8 cellular contexts compared by ENCODE assay signal in the genomic region with DNA sequence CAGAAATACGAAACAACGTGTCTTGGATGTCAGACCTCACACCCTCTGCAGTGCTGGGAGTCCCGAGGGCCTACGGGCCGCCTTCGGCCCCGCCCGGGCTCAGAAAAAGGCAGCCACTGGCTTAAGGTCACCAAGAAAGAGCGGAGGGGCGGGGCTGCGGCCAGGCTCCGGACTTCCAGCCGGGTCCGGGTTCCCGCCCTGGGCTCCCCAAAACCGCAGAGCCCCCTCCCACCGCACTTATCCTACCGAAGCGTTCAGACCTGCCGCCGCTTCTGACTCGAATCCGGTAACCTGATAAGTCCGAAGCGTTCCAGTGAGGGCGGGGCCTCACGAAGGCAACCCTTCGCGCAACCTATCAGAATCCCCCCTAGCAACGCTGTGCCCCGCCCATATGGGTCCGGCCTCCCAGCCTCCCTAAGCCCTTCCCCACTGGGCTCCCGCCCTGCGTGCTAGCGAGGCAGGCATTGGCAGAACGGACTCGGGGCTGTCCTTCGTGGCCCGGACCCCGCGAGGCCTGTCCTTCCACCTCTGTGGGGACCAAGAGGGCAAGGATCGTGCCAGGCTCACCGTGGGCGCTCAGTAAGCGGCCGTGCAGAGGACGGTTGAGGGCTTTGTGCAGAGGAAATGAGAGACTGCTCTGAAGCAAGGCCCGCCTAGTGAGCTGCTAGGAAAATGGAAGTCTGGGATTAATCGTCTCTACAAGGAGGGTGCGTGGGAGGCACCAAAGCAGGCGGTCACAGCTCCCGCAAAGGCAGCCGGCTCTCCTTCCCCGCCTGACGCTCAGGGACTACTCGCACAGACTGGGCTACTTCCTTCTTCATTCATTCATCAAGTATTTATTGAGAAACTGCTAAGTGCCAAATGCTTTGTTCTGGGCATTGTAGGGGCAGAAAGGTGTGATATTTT. TPM values are rescaled to one million over a fixed set of nuclear protein-coding genes. Genes with fewer than 3 reads are reported as not detected.
DNase-seq lines count a peak whose midpoint lies in the region; ATAC-seq and TF ChIP-seq lines count a peak whose summit lies in the region.

A gene (minus strand): TSS at position 296 of the 906 bp plus-strand sequence. CDS start 515 bp downstream, outside the sequence.

- H3K4me3 ChIP-seq in BE2C (ENCODE audit: low read depth, low read length) (peak within 1 kb of the TSS; percentile 78), choroid plexus epithelial cell (ENCODE audit: low read depth, low read length) (peak within 1 kb of the TSS; percentile 71), kidney epithelial cell (ENCODE audit: low read depth, low read length) (peak within 1 kb of the TSS; percentile 43)

- peaks cover 3% of the 10 kb centered on the region; the same call in 1 of the 2 replicates for H3K4me1 ChIP-seq in BE2C

- H3K27ac Mint-ChIP-seq in activated CD4-positive, alpha-beta T cell treated with anti-CD3 and anti-CD28 coated beads for 36 hours = peak within 1 kb of the TSS; percentile 89

- H3K9me3 Mint-ChIP-seq in activated CD4-positive, alpha-beta T cell treated with anti-CD3 and anti-CD28 coated beads for 36 hours (ENCODE audit: low read depth) = no peaks in the 10 kb centered on the region

- H3K27me3 Mint-ChIP-seq in activated CD4-positive, alpha-beta T cell treated with anti-CD3 and anti-CD28 coated beads for 36 hours = no peaks in the 10 kb centered on the region

- TF ChIP-seq CTCF in BE2C (IDR thresholded peaks at IDR 0.05; ENCODE audit: low read depth, low read length) (no peak), choroid plexus epithelial cell (conservative IDR thresholded peaks at IDR 0.05; ENCODE audit: low read depth, low read length) (no peak), kidney epithelial cell (IDR thresholded peaks at IDR 0.05; ENCODE audit: insufficient read depth, low read length, poor library complexity, severe bottlenecking) (no peak)

- H3K4me1 Mint-ChIP-seq in activated CD4-positive, alpha-beta T cell treated with anti-CD3 and anti-CD28 coated beads for 36 hours = peaks cover 28% of the 10 kb centered on the region

- peak; percentile 98 for DNase-seq in BE2C
- DNase-seq in GM19240 (ENCODE audit: insufficient read length, low spot score) = peak; percentile 99
- DNase-seq in NCI-H524 treated with DMSO at 0.1 percent for 48 hours (lab: John Stamatoyannopoulos, UW) = peak; percentile 71
- peak; percentile 97 for DNase-seq in activated CD4-positive, alpha-beta T cell treated with anti-CD3 and anti-CD28 coated beads for 36 hours
- DNase-seq in choroid plexus epithelial cell (ENCODE audit: low read depth) = peak; percentile 97
- DNase-seq in kidney epithelial cell (ENCODE audit: low read depth) = peak; percentile 91
- DNase-seq in stimulated activated CD4-positive, alpha-beta T cell treated with anti-CD3 and anti-CD28 coated beads, Interleukin-15, amount 100 ng/mL, for 24 hours = peak; percentile 97

- ATAC-seq in HG03457 (IDR thresholded peaks at IDR 0.05; ENCODE audit: unreplicated experiment) = peak; percentile 74
- peak; percentile 99 for ATAC-seq in activated CD4-positive, alpha-beta T cell treated with anti-CD3 and anti-CD28 coated beads for 36 hours

- H3K36me3 ChIP-seq in BE2C = peaks cover 3% of the 10 kb centered on the region
- no peaks in the 10 kb centered on the region for H3K36me3 ChIP-seq in kidney epithelial cell (ENCODE audit: control insufficient read depth, insufficient read depth, low read length)

- intact Hi-C loops in activated CD4-positive, alpha-beta T cell treated with anti-CD3 and anti-CD28 coated beads for 36 hours (cut with DNase I, micrococcal nuclease) = loop anchor here (1.0 to 10.0 kb wide), 19 partner anchors 9 to 626 kb away; a partner anchor contains a TSS

- H3K4me3 Mint-ChIP-seq in activated CD4-positive, alpha-beta T cell treated with anti-CD3 and anti-CD28 coated beads for 36 hours = peak within 1 kb of the TSS; percentile 84

- H3K27me3 ChIP-seq in BE2C = no peaks in the 10 kb centered on the region
- H3K27me3 ChIP-seq in kidney epithelial cell (ENCODE audit: control insufficient read depth, insufficient read depth, low read length) = no peaks in the 10 kb centered on the region

- H3K36me3 Mint-ChIP-seq in activated CD4-positive, alpha-beta T cell treated with anti-CD3 and anti-CD28 coated beads for 36 hours (ENCODE audit: low read depth) = peaks cover 16% of the 10 kb centered on the region

- POLR2A ChIA-PET in activated CD4-positive, alpha-beta T cell treated with anti-CD3 and anti-CD28 coated beads for 36 hours (lab: Charles Lee) = interaction anchor here (1.3 to 1.8 kb wide), 2 partner anchors 20 kb away, joined by 6 to 10 read pairs; a partner anchor contains a TSS

- CTCF ChIA-PET in activated CD4-positive, alpha-beta T cell treated with anti-CD3 and anti-CD28 coated beads for 36 hours (lab: Charles Lee) = interaction anchor here (0.9 to 1.7 kb wide), 5 partner anchors 9 to 374 kb away, joined by 3 to 4 read pairs (median 4); a partner anchor contains a TSS

- no peaks in the 10 kb centered on the region for H3K9me3 ChIP-seq in BE2C

RNA-seq across cellular contexts. Expression of the gene that starts here (rescaled TPM):
- polyA plus RNA-seq in BE2C (2012; ENCODE audit: insufficient read depth, insufficient read length, low read depth) = 14.2 TPM
- 10 to 100 TPM; 19.7 to 20.0 TPM for total RNA-seq in activated CD4-positive, alpha-beta T cell treated with anti-CD3 and anti-CD28 coated beads for 36 hours
- total RNA-seq in kidney epithelial cell = 26.3 and 28.4 TPM in 2 replicates

Comparison
In these comparisons a context has a peak if more than half of its experiments do, and no peak if none do; other contexts are left out.
1. Peak in every context shown above with its lines: DNase-seq, ATAC-seq and H3K4me3 ChIP-seq.